In genomic region chr10:132387723-132388210, GRCh38 we compare ENCODE assay signal across 8 cellular contexts. TPM values are rescaled to one million over a fixed set of nuclear protein-coding genes. Genes with fewer than 3 reads are reported as not detected.
DNase-seq lines count a peak whose midpoint lies in the region; ATAC-seq and TF ChIP-seq lines count a peak whose summit lies in the region.

No MANE protein-coding gene starts in this region.

- H3K9me3 Mint-ChIP-seq in CD8-positive, alpha-beta T cell, result no peaks in the 10 kb centered on the region
- peaks cover 8% of the 10 kb centered on the region for H3K9me3 Mint-ChIP-seq in neural crest cell

- POLR2A ChIA-PET in CD8-positive, alpha-beta T cell (lab: Charles Lee), result interaction anchor here (0.9 kb wide), 1 partner anchor 67 kb away, joined by 3 read pairs; no protein-coding TSS in a partner anchor

- H3K36me3 ChIP-seq in CD8-positive, alpha-beta T cell (ENCODE audit: insufficient read depth, low read length), result no peaks in the 10 kb centered on the region
- no peaks in the 10 kb centered on the region for H3K36me3 ChIP-seq in tibial artery

- peaks cover 5% of the 10 kb centered on the region for H3K4me1 ChIP-seq in CD8-positive, alpha-beta T cell (ENCODE audit: insufficient read depth, low read length)
- peaks cover 0 to 18% (median 3%) of the 10 kb centered on the region in 4 donors for H3K4me1 ChIP-seq in tibial artery

- no peaks in the 10 kb centered on the region for H3K27me3 Mint-ChIP-seq in CD8-positive, alpha-beta T cell (ENCODE audit: low read depth)
- H3K27me3 Mint-ChIP-seq in neural crest cell (ENCODE audit: low read depth), result no peaks in the 10 kb centered on the region

- ATAC-seq in CD8-positive, alpha-beta T cell, result peak; percentile 94
- no peak for ATAC-seq in GM18867 (IDR thresholded peaks at IDR 0.05; ENCODE audit: unreplicated experiment)

- no peaks in the 10 kb centered on the region for H3K9me3 ChIP-seq in CD8-positive, alpha-beta T cell (ENCODE audit: low read length)
- H3K9me3 ChIP-seq in tibial artery, result no peaks in the 10 kb centered on the region

- peak; percentile 44 for TF ChIP-seq CTCF in CD8-positive, alpha-beta T cell (IDR thresholded peaks at IDR 0.05)
- TF ChIP-seq CTCF in epithelial cell of proximal tubule (conservative IDR thresholded peaks at IDR 0.05; ENCODE audit: low read depth, low read length) (peak; percentile 54), neural crest cell (conservative IDR thresholded peaks at IDR 0.05) (peak; percentile 69), tibial artery (IDR thresholded peaks at IDR 0.05) (peak; percentile 54 to 58)

- H3K4me3 ChIP-seq in CD8-positive, alpha-beta T cell (ENCODE audit: low read depth, low read length), result no peak overlapping the region
- H3K4me3 ChIP-seq in epithelial cell of proximal tubule (ENCODE audit: low read depth, low read length) (no peak overlapping the region), tibial artery (no peak overlapping the region)

- no peaks in the 10 kb centered on the region for H3K27me3 ChIP-seq in CD8-positive, alpha-beta T cell (ENCODE audit: insufficient read depth, low read length)
- peaks cover 0 to 8% of the 10 kb centered on the region in 2 donors for H3K27me3 ChIP-seq in tibial artery

- H3K4me3 Mint-ChIP-seq in CD8-positive, alpha-beta T cell, result peak overlapping the region; percentile 71
- H3K4me3 Mint-ChIP-seq in neural crest cell, result peak overlapping the region; percentile 68

- no peak overlapping the region for H3K27ac ChIP-seq in CD8-positive, alpha-beta T cell (ENCODE audit: low read depth, low read length)
- H3K27ac ChIP-seq in tibial artery, result no peak overlapping the region

- peaks cover 3% of the 10 kb centered on the region for H3K4me1 Mint-ChIP-seq in CD8-positive, alpha-beta T cell (ENCODE audit: low read depth)
- peaks cover 23% of the 10 kb centered on the region for H3K4me1 Mint-ChIP-seq in neural crest cell

- H3K36me3 Mint-ChIP-seq in CD8-positive, alpha-beta T cell, result no peaks in the 10 kb centered on the region
- H3K36me3 Mint-ChIP-seq in neural crest cell (ENCODE audit: low read depth), result peaks cover 7% of the 10 kb centered on the region

- peak overlapping the region; percentile 64 for H3K27ac Mint-ChIP-seq in CD8-positive, alpha-beta T cell
- H3K27ac Mint-ChIP-seq in neural crest cell (ENCODE audit: unreplicated experiment), result peak overlapping the region; percentile 50

- intact Hi-C loops in CD8-positive, alpha-beta T cell (cut with DNase I, micrococcal nuclease), result loop anchor here (1.0 to 2.0 kb wide), 5 partner anchors 66 to 250 kb away; partner anchors contain the start of gene INPP5A (in 1 of the 2)
- intact Hi-C loops in tibial artery (cut with DNase I; ENCODE audit: low total_unique reads), result loop anchor here (2.0 kb wide), 1 partner anchor 65 kb away; no protein-coding TSS in a partner anchor

- CTCF ChIA-PET in CD8-positive, alpha-beta T cell (lab: Charles Lee), result interaction anchor here (0.8 to 1.0 kb wide), 3 partner anchors 24 to 66 kb away, joined by 3 to 13 read pairs (median 7); no protein-coding TSS in a partner anchor

- peak; percentile 66 to 89 (median 80) for DNase-seq in CD8-positive, alpha-beta T cell
- peak; percentile 50 for DNase-seq in H4 (ENCODE audit: low spot score)
- DNase-seq in NCI-H2227 (lab: John Stamatoyannopoulos, UW; ENCODE audit: unreplicated experiment), result peak; percentile 71
- DNase-seq in activated CD8-positive, alpha-beta memory T cell treated with anti-CD3 and anti-CD28 coated beads, Interleukin-2, amount 50 U/mL, for 1 hour (ENCODE audit: extremely low read depth), result peak; percentile 40
- no peak for DNase-seq in epithelial cell of proximal tubule (ENCODE audit: low read depth)
- DNase-seq in neural crest cell (ENCODE audit: low read depth, low spot score), result peak; percentile 91
- DNase-seq in tibial artery, result peak; percentile 33 to 74

RNA-seq across cellular contexts. Expression of gene PWWP2B, which starts 9.2 kb away (rescaled TPM):
- 10 to 100 TPM; 25.6 to 27.1 TPM for total RNA-seq in CD8-positive, alpha-beta T cell
- 2.2 and 6.2 TPM in 2 replicates for total RNA-seq in H4 (2014; rRNA removed; shearing (Covaris generic))
- 11.0 and 14.9 TPM in 2 replicates for total RNA-seq in epithelial cell of proximal tubule
- total RNA-seq in neural crest cell, result 14.2 and 15.3 TPM in 2 replicates

RNA-seq across cellular contexts. Expression of gene LRRC27, which starts 55.8 kb away (rescaled TPM):
- total RNA-seq in CD8-positive, alpha-beta T cell, result 1 to 10 TPM in 1 of 2 experiments, under 1 TPM in 1; 0.68 to 3.2 TPM
- 4.7 and 7.9 TPM in 2 replicates for total RNA-seq in H4 (2014; rRNA removed; shearing (Covaris generic))
- total RNA-seq in epithelial cell of proximal tubule (3.1 and 5.8 TPM in 2 replicates), neural crest cell (18.3 and 21.9 TPM in 2 replicates)
